1 cellular context compared by ENCODE assay signal in genomic region chr16:4944333-4945281, GRCh38.
TF ChIP-seq lines count a peak whose summit lies in the region.

No MANE protein-coding gene starts in this region.

TF ChIP-seq in HepG2, 621 proteins besides CTCF, POLR2A, EP300 and RAD21 (continued from another document and continues in another):
- TF ChIP-seq GMEB2 (CRISPR knock-in tag; IDR thresholded peaks at IDR 0.05; ENCODE audit: low read depth) = no peak
- peak; percentile 50; the same call in 1 of the 2 replicates for TF ChIP-seq ZNF232 (CRISPR knock-in tag; IDR thresholded peaks at IDR 0.05; ENCODE audit: borderline replicate concordance)
- TF ChIP-seq ZNF142 (CRISPR knock-in tag; IDR thresholded peaks at IDR 0.05) = no peak; the same call in 1 of the 2 replicates
- TF ChIP-seq ARNT (IDR thresholded peaks at IDR 0.05) = no peak
- TF ChIP-seq ZSCAN21 (CRISPR knock-in tag; IDR thresholded peaks at IDR 0.05; ENCODE audit: borderline replicate concordance) = no peak
- TF ChIP-seq HDAC6 (IDR thresholded peaks at IDR 0.05; ENCODE audit: low read depth, low read length) = no peak
- TF ChIP-seq MYNN (CRISPR knock-in tag; IDR thresholded peaks at IDR 0.05; ENCODE audit: low read depth) = no peak
- TF ChIP-seq NAIF1 (CRISPR knock-in tag; IDR thresholded peaks at IDR 0.05; ENCODE audit: borderline replicate concordance) = no peak
- TF ChIP-seq TRIM24 (CRISPR knock-in tag; IDR thresholded peaks at IDR 0.05) = no peak
- TF ChIP-seq FOXA1 (IDR thresholded peaks at IDR 0.05) = no peak
- TF ChIP-seq FOXA1 (CRISPR knock-in tag; IDR thresholded peaks at IDR 0.05) = peak; percentile 94
- peak; percentile 80; the same call in 1 of the 2 replicates for TF ChIP-seq ETV5 (CRISPR knock-in tag; IDR thresholded peaks at IDR 0.05; ENCODE audit: borderline replicate concordance)
- TF ChIP-seq KIAA2018 (CRISPR knock-in tag; IDR thresholded peaks at IDR 0.05; ENCODE audit: borderline replicate concordance) = no peak
- TF ChIP-seq NR2F6 (IDR thresholded peaks at IDR 0.05) = peak; percentile 65; the same call in 1 of the 2 replicates
- peak; percentile 83 for TF ChIP-seq NR2F6 (CRISPR knock-in tag; IDR thresholded peaks at IDR 0.05)
- TF ChIP-seq ZNF883 (CRISPR knock-in tag; IDR thresholded peaks at IDR 0.05; ENCODE audit: not compliant biosample characterization) = peak; percentile 80
- no peak for TF ChIP-seq NFYC (CRISPR knock-in tag; IDR thresholded peaks at IDR 0.05)
- no peak for TF ChIP-seq PRMT3 (CRISPR knock-in tag; IDR thresholded peaks at IDR 0.05; ENCODE audit: borderline replicate concordance, low read depth)
- no peak for TF ChIP-seq HNF1A (IDR thresholded peaks at IDR 0.05; ENCODE audit: low read depth)
- peak; percentile 76; the same call in 1 of the 2 replicates for TF ChIP-seq HNF1A (CRISPR knock-in tag; IDR thresholded peaks at IDR 0.05; ENCODE audit: borderline replicate concordance)
- TF ChIP-seq ZNF280B (CRISPR knock-in tag; IDR thresholded peaks at IDR 0.05; ENCODE audit: borderline replicate concordance) = no peak
- no peak; the same call in 1 of the 2 replicates for TF ChIP-seq LCORL (IDR thresholded peaks at IDR 0.05)
- peak; percentile 99 for TF ChIP-seq LCORL (CRISPR knock-in tag; IDR thresholded peaks at IDR 0.05)
- TF ChIP-seq ZNF136 (CRISPR knock-in tag; IDR thresholded peaks at IDR 0.05; ENCODE audit: low read depth) = no peak
- peak; percentile 95 for TF ChIP-seq ZNF746 (CRISPR knock-in tag; IDR thresholded peaks at IDR 0.05)
- no peak; the same call in none of the 2 replicates for TF ChIP-seq ISL2 (CRISPR knock-in tag; IDR thresholded peaks at IDR 0.05)
- TF ChIP-seq NFRKB (IDR thresholded peaks at IDR 0.05) = no peak
- no peak for TF ChIP-seq ZMYM4 (CRISPR knock-in tag; IDR thresholded peaks at IDR 0.05)
- no peak for TF ChIP-seq ZSCAN30 (CRISPR knock-in tag; IDR thresholded peaks at IDR 0.05)
- TF ChIP-seq SIN3B (IDR thresholded peaks at IDR 0.05; ENCODE audit: low read length) = no peak
- peak; percentile 84; the same call in 2 of the 3 replicates for TF ChIP-seq MXI1 (IDR thresholded peaks at IDR 0.05; ENCODE audit: borderline replicate concordance, low read depth, low read length)
- no peak for TF ChIP-seq ZNF816 (CRISPR knock-in tag; IDR thresholded peaks at IDR 0.05; ENCODE audit: borderline replicate concordance)
- no peak for TF ChIP-seq ZNF432 (CRISPR knock-in tag; IDR thresholded peaks at IDR 0.05; ENCODE audit: borderline replicate concordance)
- no peak for TF ChIP-seq SRSF4 (IDR thresholded peaks at IDR 0.05; ENCODE audit: low read depth, low read length, poor library complexity, severe bottlenecking)
